Comparison of ENCODE assay signal across 2 cellular contexts in genomic region chr1:938088-938683, GRCh38.
TF ChIP-seq lines count a peak whose summit lies in the region.

No MANE protein-coding gene starts in this region.

TF ChIP-seq in HepG2, 621 proteins besides CTCF, POLR2A, EP300 and RAD21 (continues in another document):
- no peak for TF ChIP-seq ZNF609 (CRISPR knock-in tag; IDR thresholded peaks at IDR 0.05; ENCODE audit: borderline replicate concordance)
- 0 out of 2 replicates have a peak, but pooled peaks have one; percentile 34 for TF ChIP-seq WIZ (CRISPR knock-in tag; IDR thresholded peaks at IDR 0.05)
- TF ChIP-seq ZMAT3 (CRISPR knock-in tag; conservative IDR thresholded peaks at IDR 0.05) = no peak
- no peak for TF ChIP-seq ZBTB7B (CRISPR knock-in tag; IDR thresholded peaks at IDR 0.05)
- TF ChIP-seq, protein P1, sequence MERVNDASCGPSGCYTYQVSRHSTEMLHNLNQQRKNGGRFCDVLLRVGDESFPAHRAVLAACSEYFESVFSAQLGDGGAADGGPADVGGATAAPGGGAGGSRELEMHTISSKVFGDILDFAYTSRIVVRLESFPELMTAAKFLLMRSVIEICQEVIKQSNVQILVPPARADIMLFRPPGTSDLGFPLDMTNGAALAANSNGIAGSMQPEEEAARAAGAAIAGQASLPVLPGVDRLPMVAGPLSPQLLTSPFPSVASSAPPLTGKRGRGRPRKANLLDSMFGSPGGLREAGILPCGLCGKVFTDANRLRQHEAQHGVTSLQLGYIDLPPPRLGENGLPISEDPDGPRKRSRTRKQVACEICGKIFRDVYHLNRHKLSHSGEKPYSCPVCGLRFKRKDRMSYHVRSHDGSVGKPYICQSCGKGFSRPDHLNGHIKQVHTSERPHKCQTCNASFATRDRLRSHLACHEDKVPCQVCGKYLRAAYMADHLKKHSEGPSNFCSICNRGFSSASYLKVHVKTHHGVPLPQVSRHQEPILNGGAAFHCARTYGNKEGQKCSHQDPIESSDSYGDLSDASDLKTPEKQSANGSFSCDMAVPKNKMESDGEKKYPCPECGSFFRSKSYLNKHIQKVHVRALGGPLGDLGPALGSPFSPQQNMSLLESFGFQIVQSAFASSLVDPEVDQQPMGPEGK (CRISPR knock-in tag; IDR thresholded peaks at IDR 0.05) = 0 out of 2 replicates have a peak, but pooled peaks have one; percentile 13
- no peak for TF ChIP-seq ZNF567 (CRISPR knock-in tag; IDR thresholded peaks at IDR 0.05; ENCODE audit: borderline replicate concordance)
- TF ChIP-seq ZFY (CRISPR knock-in tag; IDR thresholded peaks at IDR 0.05) = 0 out of 2 replicates have a peak, but pooled peaks have one; percentile 35
- peak; percentile 69; the same call in 1 of the 2 replicates for TF ChIP-seq HNRNPL (IDR thresholded peaks at IDR 0.05; ENCODE audit: low read depth, low read length)
- no peak for TF ChIP-seq CAMTA2 (CRISPR knock-in tag; IDR thresholded peaks at IDR 0.05; ENCODE audit: borderline replicate concordance)
- TF ChIP-seq, protein P2, sequence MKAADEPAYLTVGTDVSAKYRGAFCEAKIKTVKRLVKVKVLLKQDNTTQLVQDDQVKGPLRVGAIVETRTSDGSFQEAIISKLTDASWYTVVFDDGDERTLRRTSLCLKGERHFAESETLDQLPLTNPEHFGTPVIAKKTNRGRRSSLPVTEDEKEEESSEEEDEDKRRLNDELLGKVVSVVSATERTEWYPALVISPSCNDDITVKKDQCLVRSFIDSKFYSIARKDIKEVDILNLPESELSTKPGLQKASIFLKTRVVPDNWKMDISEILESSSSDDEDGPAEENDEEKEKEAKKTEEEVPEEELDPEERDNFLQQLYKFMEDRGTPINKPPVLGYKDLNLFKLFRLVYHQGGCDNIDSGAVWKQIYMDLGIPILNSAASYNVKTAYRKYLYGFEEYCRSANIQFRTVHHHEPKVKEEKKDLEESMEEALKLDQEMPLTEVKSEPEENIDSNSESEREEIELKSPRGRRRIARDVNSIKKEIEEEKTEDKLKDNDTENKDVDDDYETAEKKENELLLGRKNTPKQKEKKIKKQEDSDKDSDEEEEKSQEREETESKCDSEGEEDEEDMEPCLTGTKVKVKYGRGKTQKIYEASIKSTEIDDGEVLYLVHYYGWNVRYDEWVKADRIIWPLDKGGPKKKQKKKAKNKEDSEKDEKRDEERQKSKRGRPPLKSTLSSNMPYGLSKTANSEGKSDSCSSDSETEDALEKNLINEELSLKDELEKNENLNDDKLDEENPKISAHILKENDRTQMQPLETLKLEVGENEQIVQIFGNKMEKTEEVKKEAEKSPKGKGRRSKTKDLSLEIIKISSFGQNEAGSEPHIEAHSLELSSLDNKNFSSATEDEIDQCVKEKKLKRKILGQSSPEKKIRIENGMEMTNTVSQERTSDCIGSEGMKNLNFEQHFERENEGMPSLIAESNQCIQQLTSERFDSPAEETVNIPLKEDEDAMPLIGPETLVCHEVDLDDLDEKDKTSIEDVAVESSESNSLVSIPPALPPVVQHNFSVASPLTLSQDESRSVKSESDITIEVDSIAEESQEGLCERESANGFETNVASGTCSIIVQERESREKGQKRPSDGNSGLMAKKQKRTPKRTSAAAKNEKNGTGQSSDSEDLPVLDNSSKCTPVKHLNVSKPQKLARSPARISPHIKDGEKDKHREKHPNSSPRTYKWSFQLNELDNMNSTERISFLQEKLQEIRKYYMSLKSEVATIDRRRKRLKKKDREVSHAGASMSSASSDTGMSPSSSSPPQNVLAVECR (CRISPR knock-in tag; IDR thresholded peaks at IDR 0.05; ENCODE audit: borderline replicate concordance) = peak; percentile 24; the same call in 1 of the 2 replicates
- TF ChIP-seq YEATS4 (CRISPR knock-in tag; IDR thresholded peaks at IDR 0.05; ENCODE audit: borderline replicate concordance) = no peak
- no peak for TF ChIP-seq AGO1 (IDR thresholded peaks at IDR 0.05; ENCODE audit: low read depth, low read length, poor library complexity, severe bottlenecking)
- no peak for TF ChIP-seq CCAR2 (optimal IDR thresholded peaks at IDR 0.05; ENCODE audit: low read depth, low read length)

TF ChIP-seq in GM23338, 12 proteins besides CTCF, POLR2A, EP300 and RAD21:
- TF ChIP-seq STAT1 (IDR thresholded peaks at IDR 0.05; ENCODE audit: unreplicated experiment) (no peak), ZNF114 (CRISPR knock-in tag; IDR thresholded peaks at IDR 0.05) (no peak), ZNF331 (CRISPR knock-in tag; IDR thresholded peaks at IDR 0.05; ENCODE audit: low read depth) (no peak), REST (IDR thresholded peaks at IDR 0.05; ENCODE audit: unreplicated experiment) (no peak), POLR2AphosphoS5 (IDR thresholded peaks at IDR 0.05; ENCODE audit: low read depth) (no peak), EZH2 (IDR thresholded peaks at IDR 0.05; ENCODE audit: low read depth, unreplicated experiment) (no peak)
